In genomic region chr11:64351136-64351631, GRCh38 we compare ENCODE assay signal across 20 cellular contexts.
"Had no signal": no experiment of that assay in that cellular context is flagged by ENCODE, and none has a peak within 500 bp of the region (broad histone marks: within the 10 kb centered on the region; RNA-seq: fewer than 3 reads in every experiment).

No MANE protein-coding gene starts in this region.

- H3K4me3 Mint-ChIP-seq: activated CD4-positive, alpha-beta memory T cell treated with anti-CD3 and anti-CD28 coated beads, Interleukin-2, amount 10 ng/mL, durations not matched to agents 7 days and 5 days; activated CD8-positive, alpha-beta memory T cell treated with anti-CD3 and anti-CD28 coated beads, Interleukin-2, amount 10 ng/mL, durations not matched to agents 7 days and 5 days; endodermal cell; mesothelial cell of epicardium; WTC11 had no signal

- H3K9me3 Mint-ChIP-seq: activated CD4-positive, alpha-beta memory T cell treated with anti-CD3 and anti-CD28 coated beads, Interleukin-2, amount 10 ng/mL, durations not matched to agents 7 days and 5 days; endodermal cell; mesothelial cell of epicardium; WTC11 had no signal

- H3K27me3 Mint-ChIP-seq: activated CD4-positive, alpha-beta memory T cell treated with anti-CD3 and anti-CD28 coated beads, Interleukin-2, amount 10 ng/mL, durations not matched to agents 7 days and 5 days; activated CD8-positive, alpha-beta memory T cell treated with anti-CD3 and anti-CD28 coated beads, Interleukin-2, amount 10 ng/mL, durations not matched to agents 7 days and 5 days; progenitor cell of endocrine pancreas had no signal

- H3K36me3 Mint-ChIP-seq: mesothelial cell of epicardium, WTC11 had no signal

- H3K27ac ChIP-seq: brain microvascular endothelial cell, epithelial cell of prostate, right atrium auricular region, skin epidermis, tibial nerve had no signal

- H3K27me3 ChIP-seq: brain microvascular endothelial cell, right atrium auricular region, tibial nerve had no signal

- DNase-seq: activated CD4-positive, alpha-beta memory T cell treated with anti-CD3 and anti-CD28 coated beads, Interleukin-2, amount 10 ng/mL, durations not matched to agents 7 days and 5 days; activated CD4-positive, alpha-beta T cell treated with anti-CD3 and anti-CD28 coated beads for 48 hours; activated CD8-positive, alpha-beta memory T cell treated with anti-CD3 and anti-CD28 coated beads, Interleukin-2, amount 10 ng/mL, durations not matched to agents 7 days and 5 days; activated effector memory CD4-positive, alpha-beta T cell treated with anti-CD3 and anti-CD28 coated beads, Interleukin-2, amount 50 U/mL, for 16 hours; activated naive CD4-positive, alpha-beta T cell treated with anti-CD3 and anti-CD28 coated beads, Interleukin-2, amount 50 U/mL, for 16 hours; activated T-cell treated with anti-CD3 and anti-CD28 coated beads, Interleukin-2, amount 50 U/mL, for 1 hour; brain microvascular endothelial cell; central memory CD4-positive, alpha-beta T cell; endodermal cell; foreskin fibroblast; hippocampal formation; stimulated activated CD4-positive, alpha-beta T cell treated with anti-CD3 and anti-CD28 coated beads, Interleukin-4, amount 100 ng/mL, for 1 hour had no signal

- ATAC-seq: activated CD8-positive, alpha-beta memory T cell treated with anti-CD3 and anti-CD28 coated beads, Interleukin-2, amount 10 ng/mL, durations not matched to agents 7 days and 5 days; WTC11 had no signal

- H3K27ac Mint-ChIP-seq: activated CD4-positive, alpha-beta memory T cell treated with anti-CD3 and anti-CD28 coated beads, Interleukin-2, amount 10 ng/mL, durations not matched to agents 7 days and 5 days; activated CD8-positive, alpha-beta memory T cell treated with anti-CD3 and anti-CD28 coated beads, Interleukin-2, amount 10 ng/mL, durations not matched to agents 7 days and 5 days; endodermal cell; mesothelial cell of epicardium; progenitor cell of endocrine pancreas; WTC11 had no signal

- H3K9me3 ChIP-seq: right atrium auricular region, tibial nerve had no signal

- H3K36me3 ChIP-seq: brain microvascular endothelial cell, right atrium auricular region, tibial nerve had no signal

- H3K4me3 ChIP-seq: lung, right atrium auricular region, skin epidermis, tibial nerve had no signal
